ENCODE assay signal across 9 cellular contexts in genomic region chr18:62735387-62735786, GRCh38.
"Had no signal": no experiment of that assay in that cellular context is flagged by ENCODE, and none has a peak within 500 bp of the region (broad histone marks: within the 10 kb centered on the region; RNA-seq: fewer than 3 reads in every experiment).

No MANE protein-coding gene starts in this region.

- DNase-seq: GOT3, H7, IMR-90, Karpas-422, KBM-7 had no signal

- H3K4me1 ChIP-seq: HAP-1 had no signal

- H3K4me2 ChIP-seq: KMS-11 had no signal

- ATAC-seq: HCT116 had no signal

- H3K9me3 ChIP-seq: HAP-1 had no signal

- FAIRE-seq: HTR-8/SVneo had no signal

- H3K9ac ChIP-seq: KMS-11 had no signal

- H3K4me3 ChIP-seq: HAP-1 had no signal

- H3K36me3 ChIP-seq: HAP-1 had no signal

- H3K27ac ChIP-seq: KMS-11 had no signal
